ENCODE assay signal across 1 cellular context in the genomic region with DNA sequence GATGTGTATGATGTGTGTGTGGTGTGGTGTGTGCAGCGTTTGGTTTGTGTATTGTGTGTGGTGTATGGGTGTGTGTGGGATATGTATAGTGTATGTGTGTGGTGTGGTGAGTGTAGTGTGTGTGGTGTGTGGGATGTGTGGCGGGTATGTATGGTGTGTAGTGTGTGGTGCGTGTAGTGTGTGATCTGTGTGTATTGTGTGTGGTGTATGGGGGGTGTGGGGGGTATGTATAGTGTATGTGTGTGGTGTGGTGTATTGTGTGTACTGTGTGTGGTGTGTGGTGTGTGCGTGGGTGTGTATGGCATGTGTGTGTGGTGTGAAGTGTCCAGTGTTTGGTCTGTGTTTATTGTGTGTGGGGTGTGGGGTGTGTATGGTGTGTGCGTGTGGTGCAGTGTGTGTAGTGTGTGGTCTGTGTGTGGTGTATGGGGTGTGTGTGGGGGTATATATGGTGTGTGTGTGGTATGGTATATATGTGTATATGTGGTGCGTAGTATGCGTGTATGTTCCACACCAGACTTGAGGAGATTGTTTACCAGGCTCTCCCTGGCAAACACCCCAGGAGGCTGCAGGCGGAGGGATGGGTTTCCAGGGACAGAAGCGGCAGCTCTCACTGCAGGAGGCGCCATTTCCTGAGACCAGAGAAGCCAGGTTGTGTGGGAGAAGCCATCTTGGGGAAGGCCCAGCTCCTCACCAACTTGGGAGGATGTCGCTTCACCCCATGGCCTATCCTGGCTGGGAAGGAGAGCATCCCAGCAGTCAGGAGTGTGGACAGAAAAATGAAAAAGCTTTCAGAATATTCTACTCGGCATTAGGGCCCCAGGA.
TF ChIP-seq lines count a peak whose summit lies in the region.

No MANE protein-coding gene starts in this region.

TF ChIP-seq in A549, 52 proteins besides CTCF, POLR2A, EP300 and RAD21 (continued from another document):
- no peak for TF ChIP-seq EHMT2 (IDR thresholded peaks at IDR 0.05; ENCODE audit: low read depth)
- no peak for TF ChIP-seq RARB (CRISPR knock-in tag; IDR thresholded peaks at IDR 0.05)
- TF ChIP-seq FOSL2 (IDR thresholded peaks at IDR 0.05), result no peak
- no peak for TF ChIP-seq FOSL2 (CRISPR knock-in tag; IDR thresholded peaks at IDR 0.05)
- TF ChIP-seq JUNB (IDR thresholded peaks at IDR 0.05), result no peak
- TF ChIP-seq CHD4 (IDR thresholded peaks at IDR 0.05; ENCODE audit: borderline replicate concordance), result no peak
- TF ChIP-seq, protein P1, sequence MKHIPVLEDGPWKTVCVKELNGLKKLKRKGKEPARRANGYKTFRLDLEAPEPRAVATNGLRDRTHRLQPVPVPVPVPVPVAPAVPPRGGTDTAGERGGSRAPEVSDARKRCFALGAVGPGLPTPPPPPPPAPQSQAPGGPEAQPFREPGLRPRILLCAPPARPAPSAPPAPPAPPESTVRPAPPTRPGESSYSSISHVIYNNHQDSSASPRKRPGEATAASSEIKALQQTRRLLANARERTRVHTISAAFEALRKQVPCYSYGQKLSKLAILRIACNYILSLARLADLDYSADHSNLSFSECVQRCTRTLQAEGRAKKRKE (CRISPR knock-in tag; IDR thresholded peaks at IDR 0.05; ENCODE audit: low read depth), result no peak
- no peak for TF ChIP-seq MAZ (IDR thresholded peaks at IDR 0.05; ENCODE audit: borderline replicate concordance, low read depth, low read length)
- TF ChIP-seq RNF2 (IDR thresholded peaks at IDR 0.05; ENCODE audit: borderline replicate concordance, low read depth), result no peak
- no peak for TF ChIP-seq BHLHE40 (IDR thresholded peaks at IDR 0.05; ENCODE audit: low read depth, low read length)
- TF ChIP-seq GATA3 (IDR thresholded peaks at IDR 0.05; ENCODE audit: borderline replicate concordance), result no peak
- no peak for TF ChIP-seq TP53 (CRISPR knock-in tag; IDR thresholded peaks at IDR 0.05)
- no peak for TF ChIP-seq HOXA7 (CRISPR knock-in tag; IDR thresholded peaks at IDR 0.05)
